Comparison of ENCODE assay signal across 27 cellular contexts in the genomic region with DNA sequence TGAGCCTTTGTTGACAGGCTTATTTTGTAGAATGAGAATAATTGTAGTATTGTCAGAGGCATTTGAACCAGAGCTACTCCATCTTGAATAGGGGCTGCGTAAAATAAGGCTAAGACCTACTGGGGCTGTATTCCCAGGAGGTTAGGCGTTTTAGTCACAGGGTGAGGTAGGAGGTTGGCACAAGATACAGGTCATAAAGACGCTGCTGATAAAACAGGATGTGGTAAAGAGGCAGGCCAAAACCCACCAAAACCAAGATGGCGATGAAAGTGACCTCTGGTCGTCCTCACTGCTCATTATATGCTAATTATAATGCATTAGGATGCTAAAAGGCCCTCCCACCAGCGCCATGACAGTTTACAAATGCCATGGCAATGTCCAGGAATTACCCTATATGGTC.
DNase-seq lines count a peak whose midpoint lies in the region; ATAC-seq and TF ChIP-seq lines count a peak whose summit lies in the region.
"Had no signal": no experiment of that assay in that cellular context is flagged by ENCODE, and none has a peak within 500 bp of the region (broad histone marks: within the 10 kb centered on the region; RNA-seq: fewer than 3 reads in every experiment).

No MANE protein-coding gene starts in this region.

- ATAC-seq in activated T-helper 17 cell treated with anti-CD3 and anti-CD28 coated beads, Interleukin-2, amount 50 U/mL, for 72 hours (replicated peaks): peak; percentile 40
- ATAC-seq: PC-3, Right ventricle myocardium inferior, T-cell had no signal

- peak; percentile 49 for DNase-seq in Daoy (ENCODE audit: low read depth)
- no peak for DNase-seq in H9
- DNase-seq in NB4 (ENCODE audit: low read depth): peak; percentile 26
- DNase-seq in cerebellar cortex (ENCODE audit: low spot score): no peak
- DNase-seq in NCI-H2227 (lab: John Stamatoyannopoulos, UW; ENCODE audit: unreplicated experiment): no peak
- no peak for DNase-seq in cardiac septum (ENCODE audit: low spot score)
- DNase-seq: C1 segment of cervical spinal cord; COR-L47; DMS79 treated with DMSO at 0.1 percent for 48 hours; H7; IMR-90; KG1; NCI-H1092; NCI-H1417 treated with DMSO at 0.1 percent for 48 hours; NCI-H1694 treated with DMSO at 0.1 percent for 48 hours; NCI-H2081; NCI-H2171; NCI-H345; NCI-H524; NCI-H748 treated with DMSO at 0.1 percent for 48 hours; NK-92 treated with Interleukin-12 subunit alpha and Interleukin-12 subunit beta, amount 100 ng/mL, for 24 hours; PC-3; T-cell had no signal

- no CpG with 5 or more reads among the region's 6 CpGs for WGBS in H9 (ENCODE audit: extremely low coverage, insufficient read length, low lambda C conversion rate)

- H3K4me1 ChIP-seq in H9 (ENCODE audit: insufficient read depth, low read length): peaks cover 4% of the 10 kb centered on the region; the same call in 1 of the 2 replicates

- H3K4me3 Mint-ChIP-seq in H9: no peak overlapping the region
- H3K4me3 Mint-ChIP-seq in activated T-helper 17 cell treated with anti-CD3 and anti-CD28 coated beads, Interleukin-2, amount 50 U/mL, for 72 hours: no peak overlapping the region
- H3K4me3 Mint-ChIP-seq: CD4-positive, alpha-beta memory T cell; T-cell had no signal

- H4K5ac ChIP-seq in H9 (ENCODE audit: insufficient read length, low read depth, low read length): no peak overlapping the region

- TF ChIP-seq CTCF in H9 (conservative IDR thresholded peaks at IDR 0.05): no peak
- no peak for TF ChIP-seq CTCF in NB4 (IDR thresholded peaks at IDR 0.05; ENCODE audit: low read depth, low read length)

- H3K4me1 Mint-ChIP-seq in H9: peaks cover 30 to 34% of the 10 kb centered on the region in 2 experiments
- peaks cover 3% of the 10 kb centered on the region for H3K4me1 Mint-ChIP-seq in activated T-helper 17 cell treated with anti-CD3 and anti-CD28 coated beads, Interleukin-2, amount 50 U/mL, for 72 hours
- H3K4me1 Mint-ChIP-seq: CD4-positive, alpha-beta memory T cell; T-cell had no signal

- no peaks in the 10 kb centered on the region for H3K9me3 Mint-ChIP-seq in H9
- no peaks in the 10 kb centered on the region for H3K9me3 Mint-ChIP-seq in activated T-helper 17 cell treated with anti-CD3 and anti-CD28 coated beads, Interleukin-2, amount 50 U/mL, for 72 hours
- H3K9me3 Mint-ChIP-seq: CD4-positive, alpha-beta memory T cell; T-cell had no signal

- H3K79me1 ChIP-seq in H9 (ENCODE audit: insufficient read depth, low read depth, low read length, poor library complexity, severe bottlenecking): no peaks in the 10 kb centered on the region

- H3K27me3 Mint-ChIP-seq in H9 (ENCODE audit: low read depth): no peaks in the 10 kb centered on the region
- peaks cover 21% of the 10 kb centered on the region for H3K27me3 Mint-ChIP-seq in activated T-helper 17 cell treated with anti-CD3 and anti-CD28 coated beads, Interleukin-2, amount 50 U/mL, for 72 hours

- no peak overlapping the region for H2AFZ ChIP-seq in H9 (ENCODE audit: low read length)

- no peak overlapping the region for H2BK20ac ChIP-seq in H9 (ENCODE audit: low read depth, low read length, poor library complexity, severe bottlenecking)

- H2BK12ac ChIP-seq in H9 (ENCODE audit: insufficient read length, low read depth, low read length): no peak overlapping the region

- no peaks in the 10 kb centered on the region for H3K36me3 Mint-ChIP-seq in H9 (ENCODE audit: insufficient read depth in 1 of 3, low read depth in 3 of 3)
- H3K36me3 Mint-ChIP-seq in activated T-helper 17 cell treated with anti-CD3 and anti-CD28 coated beads, Interleukin-2, amount 50 U/mL, for 72 hours (ENCODE audit: low read depth): no peaks in the 10 kb centered on the region
- H3K36me3 Mint-ChIP-seq: CD4-positive, alpha-beta memory T cell; T-cell had no signal

- no peak overlapping the region for H3K27ac ChIP-seq in H9 (ENCODE audit: insufficient read length, low read depth, low read length)
- H3K27ac ChIP-seq: SJSA1 had no signal

- intact Hi-C loops in cardiac septum (cut with DNase I): no loop called here

- no peaks in the 10 kb centered on the region for H3K27me3 ChIP-seq in H9 (ENCODE audit: insufficient read depth, low read length)
- H3K27me3 ChIP-seq: SJSA1 had no signal

- peak overlapping the region in 2 of 3 experiments; percentile 65; a peak in 3 of 7 replicates for H3K27ac Mint-ChIP-seq in H9
- H3K27ac Mint-ChIP-seq in activated T-helper 17 cell treated with anti-CD3 and anti-CD28 coated beads, Interleukin-2, amount 50 U/mL, for 72 hours: no peak overlapping the region
- H3K27ac Mint-ChIP-seq: CD4-positive, alpha-beta memory T cell; T-cell had no signal

- no peak overlapping the region for H4K8ac ChIP-seq in H9 (replicated peaks; ENCODE audit: insufficient read length, low read depth, low read length)

- H3K18ac ChIP-seq in H9 (ENCODE audit: insufficient read length, low read depth, low read length): no peak overlapping the region

- H2BK15ac ChIP-seq in H9 (ENCODE audit: low read depth, low read length): no peak overlapping the region

- no peak overlapping the region for H4K91ac ChIP-seq in H9 (ENCODE audit: insufficient read length, low read depth, low read length)

- no peaks in the 10 kb centered on the region for H3K9me3 ChIP-seq in H9 (ENCODE audit: control insufficient read depth, low read depth, low read length)
- H3K9me3 ChIP-seq: SJSA1 had no signal

- H3K56ac ChIP-seq in H9 (ENCODE audit: insufficient read length, low read depth, low read length): no peak overlapping the region

- no peak overlapping the region for H3K9ac ChIP-seq in H9 (ENCODE audit: extremely low read depth, insufficient read length, low read length)

- no peak overlapping the region for H2AK5ac ChIP-seq in H9 (ENCODE audit: insufficient read length, low read length)

- TF ChIP-seq POLR2A in NB4 (IDR thresholded peaks at IDR 0.05; ENCODE audit: extremely low read depth, insufficient read length): no peak

- no peak overlapping the region for H2BK5ac ChIP-seq in H9 (ENCODE audit: insufficient read length, low read length)

- H3K4me2 ChIP-seq in H9 (ENCODE audit: insufficient read depth, insufficient read length, low read length): no peak overlapping the region

- H3K23ac ChIP-seq in H9 (ENCODE audit: insufficient read length, low read depth, low read length): no peak overlapping the region

- no peak overlapping the region for H3K4me3 ChIP-seq in NB4 (ENCODE audit: low read depth, low read length)
- H3K4me3 ChIP-seq: SJSA1 had no signal

- H3K79me2 ChIP-seq in H9 (ENCODE audit: insufficient read depth, low read length): no peaks in the 10 kb centered on the region

- H3K14ac ChIP-seq in H9 (ENCODE audit: insufficient read depth, low read length): no peak overlapping the region

- no peaks in the 10 kb centered on the region for H3K23me2 ChIP-seq in H9 (ENCODE audit: insufficient read length, low read depth, low read length, poor library complexity, severe bottlenecking)

- no peak overlapping the region for H3K4ac ChIP-seq in H9 (ENCODE audit: low read depth, low read length)

- H2BK120ac ChIP-seq in H9 (ENCODE audit: low read depth, low read length, poor library complexity, severe bottlenecking): no peak overlapping the region

- H4K20me1 ChIP-seq in H9 (ENCODE audit: control insufficient read depth, insufficient read depth, insufficient read length): no peaks in the 10 kb centered on the region

- H3T11ph ChIP-seq in H9 (ENCODE audit: low read length): no peak overlapping the region

Comparison
In these comparisons a context has a peak if more than half of its experiments do, and no peak if none do; other contexts are left out.
1. DNase-seq: peak in Daoy (single experiment) and NB4 (single experiment); none in H9 (single experiment), cerebellar cortex (single experiment), NCI-H2227 (single experiment) and cardiac septum (single experiment).